Comparison of ENCODE assay signal across 11 cellular contexts in genomic region chr17:31695456-31696090, GRCh38.
DNase-seq lines count a peak whose midpoint lies in the region; ATAC-seq, FAIRE-seq and TF ChIP-seq lines count a peak whose summit lies in the region.
"Had no signal": no experiment of that assay in that cellular context is flagged by ENCODE, and none has a peak within 500 bp of the region (broad histone marks: within the 10 kb centered on the region; RNA-seq: fewer than 3 reads in every experiment).

No MANE protein-coding gene starts in this region.

- TF ChIP-seq EP300 in transverse colon (IDR thresholded peaks at IDR 0.05; ENCODE audit: low read depth), result no peak

- intact Hi-C loops in Panc1 (cut with micrococcal nuclease; ENCODE audit: unreplicated experiment), result no loop called here
- intact Hi-C loops in transverse colon (cut with DNase I; ENCODE audit: low total_unique reads), result loop anchor here (10.0 kb wide), 1 partner anchor 141 kb away; no protein-coding TSS in a partner anchor

- CTCF ChIA-PET in Panc1 (lab: Charles Lee), result interaction anchor here (1.3 kb wide), 1 partner anchor 139 kb away, joined by 3 read pairs; no protein-coding TSS in a partner anchor

- no peak; the same call in 1 of the 2 replicates for ATAC-seq in Panc1
- no peak for ATAC-seq in GM21447 (IDR thresholded peaks at IDR 0.05; ENCODE audit: unreplicated experiment)
- no peak for ATAC-seq in GM19395 (IDR thresholded peaks at IDR 0.05; ENCODE audit: unreplicated experiment)

- H3K9me3 ChIP-seq in Panc1 (ENCODE audit: control insufficient read depth, insufficient read depth, low read depth, low read length) (no peaks in the 10 kb centered on the region), esophagus (ENCODE audit: control insufficient read depth in 2 of 2, insufficient read depth in 1 of 2, low read depth in 1 of 2, low read length in 1 of 2) (no peaks in the 10 kb centered on the region), mesodermal cell (ENCODE audit: control insufficient read depth, low read length) (no peaks in the 10 kb centered on the region), transverse colon (no peaks in the 10 kb centered on the region)

- H3K27ac ChIP-seq in Panc1 (ENCODE audit: low read length) (peak overlapping the region; percentile 1; the same call in 1 of the 2 replicates), esophagus (ENCODE audit: low read depth in 2 of 2, low read length in 1 of 2) (peak overlapping the region; percentile 1 to 34), mesodermal cell (ENCODE audit: low read depth, low read length, severe bottlenecking) (peak overlapping the region; percentile 92), transverse colon (peak overlapping the region; percentile 58 to 84 (median 77))
- H3K27ac ChIP-seq: parathyroid adenoma had no signal

- no peaks in the 10 kb centered on the region for H3K36me3 ChIP-seq in Panc1 (ENCODE audit: control insufficient read depth, insufficient read depth, low read length)
- no peaks in the 10 kb centered on the region for H3K36me3 ChIP-seq in esophagus (ENCODE audit: control insufficient read depth in 2 of 2, insufficient read depth in 2 of 2, low read length in 1 of 2)
- no peaks in the 10 kb centered on the region for H3K36me3 ChIP-seq in mesodermal cell (ENCODE audit: control insufficient read depth, insufficient read depth, low read length)
- no peaks in the 10 kb centered on the region for H3K36me3 ChIP-seq in transverse colon

- 73 to 77% methylated on average over 8 of the region's 8 CpGs for WGBS in esophagus, 2 donors
- 89 to 91% methylated on average over 7 to 8 of the region's 8 CpGs for WGBS in mesodermal cell (ENCODE audit: insufficient coverage in 2 of 2), 2 experiments
- 74% methylated on average over 8 of the region's 8 CpGs; no CpG with 5 or more reads in 1 of the 2 donors for WGBS in transverse colon (ENCODE audit: low coverage in 1 of 2), 2 donors

- POLR2A ChIA-PET in Panc1 (lab: Charles Lee), result no interaction called here

- TF ChIP-seq POLR2A in transverse colon (IDR thresholded peaks at IDR 0.05), result no peak

- in situ Hi-C loops in Panc1 (cut with HindIII; ENCODE audit: low pct_unique_long_range_greater_than_20kb, low sequenced_read_pairs), result no loop called here
- in situ Hi-C loops in transverse colon (cut with MboI; ENCODE audit: low pct_ligation_motif_present in 1 of 4, low pct_unique_long_range_greater_than_20kb in 1 of 4, low sequenced_read_pairs in 3 of 4), result no loop called here

- H3K27me3 ChIP-seq in Panc1 (ENCODE audit: control insufficient read depth, insufficient read depth, low read length) (no peaks in the 10 kb centered on the region), esophagus (ENCODE audit: control insufficient read depth in 1 of 2, insufficient read depth in 2 of 2, low read length in 2 of 2) (no peaks in the 10 kb centered on the region), transverse colon (no peaks in the 10 kb centered on the region)

- H3K4me1 ChIP-seq in Panc1 (ENCODE audit: control insufficient read depth, insufficient read depth, low read length), result 0 out of 2 replicates have a peak, but pooled peaks cover 8% of the 10 kb centered on the region
- peaks cover 0 to 4% of the 10 kb centered on the region in 2 donors for H3K4me1 ChIP-seq in esophagus (ENCODE audit: control insufficient read depth in 2 of 2, insufficient read depth in 2 of 2, low read length in 1 of 2)
- peaks cover 8% of the 10 kb centered on the region for H3K4me1 ChIP-seq in mesodermal cell (ENCODE audit: control insufficient read depth, insufficient read depth, low read length, poor library complexity, severe bottlenecking)
- peaks cover 6 to 32% (median 18%) of the 10 kb centered on the region in 4 donors for H3K4me1 ChIP-seq in transverse colon
- H3K4me1 ChIP-seq: parathyroid adenoma had no signal

- BruUV-seq in Panc1 (replicated peaks; lab: Mats Ljungman, UMichigan), result no TSS peak

- no peak for TF ChIP-seq CTCF in Panc1 (IDR thresholded peaks at IDR 0.05)
- no peak for TF ChIP-seq CTCF in transverse colon (IDR thresholded peaks at IDR 0.05)
- TF ChIP-seq CTCF in D721Med (IDR thresholded peaks at IDR 0.05; ENCODE audit: insufficient read depth, missing control alignments), result no peak

- FAIRE-seq in D721Med (lab: Jason Lieb, UNC), result no peak

- no peak for DNase-seq in Panc1 (ENCODE audit: low read depth, low spot score)
- no peak for DNase-seq in transverse colon
- DNase-seq in DMS79 treated with DMSO at 0.1 percent for 48 hours (lab: John Stamatoyannopoulos, UW), result no peak
- no peak for DNase-seq in D721Med (ENCODE audit: insufficient read length, low spot score)
- DNase-seq: erythroblast, NCI-H187 treated with DMSO at 0.1 percent for 48 hours had no signal

- H3K4me3 ChIP-seq in Panc1 (ENCODE audit: low read depth in 2 of 2, low read length in 2 of 2) (no peak overlapping the region), esophagus (ENCODE audit: low read depth in 1 of 2, low read length in 2 of 2) (no peak overlapping the region), mesodermal cell (ENCODE audit: extremely low read depth, insufficient read depth, low read length, poor library complexity, severe bottlenecking) (no peak overlapping the region), transverse colon (no peak overlapping the region)

Comparison
In these comparisons a context has a peak if more than half of its experiments do, and no peak if none do; other contexts are left out.
1. H3K27ac ChIP-seq: peak in every context shown above with its lines; median percentile 92 in mesodermal cell; 77 in transverse colon; 18 in esophagus; 1 in Panc1.